In the genomic region with DNA sequence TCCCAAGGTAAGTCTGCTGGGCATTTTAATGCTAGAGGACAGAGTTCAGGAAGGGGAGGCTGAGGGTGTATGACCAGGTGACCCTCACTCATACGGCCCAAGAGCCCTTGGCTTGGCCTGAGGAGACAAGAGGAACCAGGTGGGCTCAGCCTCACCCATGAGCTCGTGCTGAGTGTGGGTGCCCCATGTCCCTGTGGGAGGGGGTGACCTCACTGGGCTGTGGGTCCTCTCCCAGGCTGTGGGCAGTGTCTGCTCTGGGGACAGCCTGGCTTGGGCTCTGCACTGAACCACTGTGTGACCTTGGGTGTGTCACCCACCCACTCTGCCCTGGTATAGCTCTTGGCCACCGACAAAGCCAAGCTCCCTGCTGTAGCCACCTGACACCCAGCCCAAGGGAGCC, we compare ENCODE assay signal across 1 cellular context.
TF ChIP-seq lines count a peak whose summit lies in the region.

No MANE protein-coding gene starts in this region.

TF ChIP-seq in IMR-90, 13 proteins besides CTCF, POLR2A, EP300 and RAD21 (continued from another document):
- TF ChIP-seq SMC3 (IDR thresholded peaks at IDR 0.05; ENCODE audit: low read depth, low read length) (no peak), MAZ (IDR thresholded peaks at IDR 0.05; ENCODE audit: borderline replicate concordance, low read depth, low read length) (no peak), MXI1 (IDR thresholded peaks at IDR 0.05; ENCODE audit: borderline replicate concordance, low read depth, low read length) (no peak), NFE2L2 (IDR thresholded peaks at IDR 0.05; ENCODE audit: low read depth, low read length) (no peak), FOS (IDR thresholded peaks at IDR 0.05; ENCODE audit: low read depth, low read length) (no peak), RFX5 (IDR thresholded peaks at IDR 0.05; ENCODE audit: low read depth, low read length) (no peak), BHLHE40 (IDR thresholded peaks at IDR 0.05; ENCODE audit: low read depth, low read length) (no peak), CEBPB (IDR thresholded peaks at IDR 0.05; ENCODE audit: low read depth, low read length) (no peak)
- TF ChIP-seq, protein P1, sequence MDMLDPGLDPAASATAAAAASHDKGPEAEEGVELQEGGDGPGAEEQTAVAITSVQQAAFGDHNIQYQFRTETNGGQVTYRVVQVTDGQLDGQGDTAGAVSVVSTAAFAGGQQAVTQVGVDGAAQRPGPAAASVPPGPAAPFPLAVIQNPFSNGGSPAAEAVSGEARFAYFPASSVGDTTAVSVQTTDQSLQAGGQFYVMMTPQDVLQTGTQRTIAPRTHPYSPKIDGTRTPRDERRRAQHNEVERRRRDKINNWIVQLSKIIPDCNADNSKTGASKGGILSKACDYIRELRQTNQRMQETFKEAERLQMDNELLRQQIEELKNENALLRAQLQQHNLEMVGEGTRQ (IDR thresholded peaks at IDR 0.05; ENCODE audit: low read depth, low read length) = no peak
